Comparison of ENCODE assay signal across 23 cellular contexts in the genomic region with DNA sequence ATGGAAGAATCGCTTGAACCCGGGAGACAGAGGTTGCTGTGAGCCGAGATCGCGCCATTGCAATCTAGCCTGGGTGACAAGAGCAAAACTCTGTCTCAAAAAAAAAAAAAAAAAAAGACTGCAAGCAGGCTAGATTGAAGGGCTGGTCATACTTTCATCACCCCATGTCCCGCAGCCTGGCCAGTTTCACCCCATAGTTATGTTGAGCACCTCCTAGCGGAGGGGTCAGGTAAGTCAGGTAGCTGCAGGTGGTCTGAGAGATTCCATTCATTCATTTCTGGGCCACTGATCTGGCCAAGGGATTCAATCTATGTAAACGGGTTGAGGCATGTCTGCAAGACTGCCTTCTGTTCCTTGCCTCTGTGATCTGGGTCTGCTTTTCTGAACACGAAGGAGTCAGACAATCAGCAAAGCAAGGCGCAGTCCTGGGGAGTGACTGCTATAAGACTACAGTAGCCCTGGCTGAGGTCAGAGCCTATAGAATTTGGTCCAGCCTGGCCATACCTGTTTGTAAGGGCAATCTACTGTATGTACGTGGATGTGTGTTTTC. TPM values are rescaled to one million over a fixed set of nuclear protein-coding genes. Genes with fewer than 3 reads are reported as not detected.
DNase-seq lines count a peak whose midpoint lies in the region; ATAC-seq, FAIRE-seq and TF ChIP-seq lines count a peak whose summit lies in the region.
"Had no signal": no experiment of that assay in that cellular context is flagged by ENCODE, and none has a peak within 500 bp of the region (broad histone marks: within the 10 kb centered on the region; RNA-seq: fewer than 3 reads in every experiment).

No MANE protein-coding gene starts in this region.

- no peak overlapping the region for H3K18ac ChIP-seq in mesendoderm (ENCODE audit: low read length)

- TF ChIP-seq CTCF in GM12875 (IDR thresholded peaks at IDR 0.05; ENCODE audit: borderline replicate concordance, insufficient read depth, low read depth, low read length) (peak; percentile 59; the same call in 1 of the 2 replicates), Loucy (conservative IDR thresholded peaks at IDR 0.05; ENCODE audit: low read length) (peak; percentile 30; the same call in 1 of the 2 replicates), K562 (IDR thresholded peaks at IDR 0.05 in 2 of 3, conservative IDR thresholded peaks at IDR 0.05 in 1 of 3; ENCODE audit: insufficient read depth in 2 of 3, low read depth in 1 of 3, low read length in 3 of 3) (peak; percentile 47 to 60 (median 47); a peak in 4 of 6 replicates), thyroid gland (IDR thresholded peaks at IDR 0.05) (no peak), heart left ventricle (IDR thresholded peaks at IDR 0.05) (no peak)

- BruUV-seq in K562 (replicated peaks; lab: Mats Ljungman, UMichigan), result no TSS peak

- H4K5ac ChIP-seq in mesendoderm (ENCODE audit: low read length), result no peak overlapping the region

- no peak for TF ChIP-seq EP300 in K562 (IDR thresholded peaks at IDR 0.05; ENCODE audit: low read length)

- CTCF ChIA-PET in K562 (lab: Yijun Ruan, JAX; ENCODE audit: low intra/inter-chr PET ratio), result no interaction called here

- no peak overlapping the region for H3K56ac ChIP-seq in mesendoderm (ENCODE audit: low read length)

- no peak overlapping the region for H2BK15ac ChIP-seq in mesendoderm (replicated peaks; ENCODE audit: low read depth)

- ATAC-seq in K562, result peak; percentile 67
- ATAC-seq in heart left ventricle, result no peak
- ATAC-seq: activated CD4-positive, CD25-positive, alpha-beta regulatory T cell treated with anti-CD3 and anti-CD28 coated beads, Interleukin-2, amount 50 U/mL, for 24 hours; activated T-helper 17 cell treated with anti-CD3 and anti-CD28 coated beads, Interleukin-2, amount 50 U/mL, for 72 hours; heart right ventricle; psoas muscle; stimulated activated effector memory CD8-positive, alpha-beta T cell treated with anti-CD3 and anti-CD28 coated beads, Interleukin-12 subunit alpha, Interleukin-12 subunit beta, amount 100 ng/mL, for 72 hours; T-helper 17 cell had no signal

- no peaks in the 10 kb centered on the region for H3K27me3 ChIP-seq in Loucy (ENCODE audit: insufficient read depth, low read length, poor library complexity, severe bottlenecking)
- H3K27me3 ChIP-seq in K562 (ENCODE audit: control insufficient read depth in 2 of 2, insufficient read depth in 2 of 2, low read length in 2 of 2), result no peaks in the 10 kb centered on the region
- H3K27me3 ChIP-seq in mesendoderm (ENCODE audit: insufficient read depth, low read length, poor library complexity), result no peaks in the 10 kb centered on the region
- H3K27me3 ChIP-seq in thyroid gland, result no peaks in the 10 kb centered on the region
- H3K27me3 ChIP-seq in heart left ventricle, result no peaks in the 10 kb centered on the region
- H3K27me3 ChIP-seq: BLaER1, heart right ventricle had no signal

- H2BK120ac ChIP-seq in mesendoderm (ENCODE audit: low read depth, low read length), result no peak overlapping the region

- no peak overlapping the region for H2AK5ac ChIP-seq in mesendoderm (ENCODE audit: low read length)

- H3F3A ChIP-seq in Loucy (ENCODE audit: low read depth), result no peaks in the 10 kb centered on the region

- intact Hi-C loops in K562 (cut with micrococcal nuclease) (no loop called here), thyroid gland (cut with DNase I) (no loop called here), heart left ventricle (cut with DNase I) (loop anchor here in 1 of 10 donors (2.0 kb wide), 1 partner anchor 23 kb away; the partner anchor contains the start of gene BPTF)

- H3K9ac ChIP-seq in Loucy (ENCODE audit: low read depth, low read length, poor library complexity, severe bottlenecking) (no peak overlapping the region), K562 (ENCODE audit: insufficient read depth in 1 of 2, low read depth in 2 of 2, low read length in 2 of 2) (no peak overlapping the region; a peak in 1 of 4 replicates), mesendoderm (ENCODE audit: low read length) (no peak overlapping the region)
- H3K9ac ChIP-seq: BLaER1 had no signal

- no peaks in the 10 kb centered on the region for H3K9me1 ChIP-seq in K562 (ENCODE audit: control insufficient read depth, insufficient read depth, low read length)

- no peak overlapping the region for H3K4ac ChIP-seq in mesendoderm (ENCODE audit: low read depth, low read length)

- no peak for TF ChIP-seq POLR2A in K562 (conservative IDR thresholded peaks at IDR 0.05)
- TF ChIP-seq POLR2A in thyroid gland (IDR thresholded peaks at IDR 0.05), result no peak
- no peak for TF ChIP-seq POLR2A in heart left ventricle (IDR thresholded peaks at IDR 0.05)

- no peaks in the 10 kb centered on the region for H3K79me2 ChIP-seq in Loucy (ENCODE audit: insufficient read depth, low read length)
- H3K79me2 ChIP-seq in K562 (ENCODE audit: control insufficient read depth, insufficient read depth, low read length), result no peaks in the 10 kb centered on the region
- no peaks in the 10 kb centered on the region for H3K79me2 ChIP-seq in mesendoderm (ENCODE audit: control insufficient read depth, insufficient read depth, low read length)

- H3K23ac ChIP-seq in mesendoderm (ENCODE audit: low read length), result no peak overlapping the region

- H3K27ac ChIP-seq in K562 (ENCODE audit: extremely low read depth, low read depth, low read length) (no peak overlapping the region; the same call in 2 of the 3 replicates), mesendoderm (ENCODE audit: low read depth, low read length) (no peak overlapping the region), thyroid gland (no peak overlapping the region), heart left ventricle (no peak overlapping the region)
- H3K27ac ChIP-seq: BLaER1, heart right ventricle, psoas muscle had no signal

- no peak overlapping the region for H2BK5ac ChIP-seq in mesendoderm (ENCODE audit: low read length)

- H3K36me3 ChIP-seq in Loucy (ENCODE audit: insufficient read depth, low read length), result no peaks in the 10 kb centered on the region
- no peaks in the 10 kb centered on the region for H3K36me3 ChIP-seq in K562 (ENCODE audit: control insufficient read depth, insufficient read depth, low read length)
- no peaks in the 10 kb centered on the region for H3K36me3 ChIP-seq in mesendoderm (ENCODE audit: control insufficient read depth, insufficient read depth, low read length)
- H3K36me3 ChIP-seq in thyroid gland, result no peaks in the 10 kb centered on the region
- H3K36me3 ChIP-seq in heart left ventricle, result no peaks in the 10 kb centered on the region
- H3K36me3 ChIP-seq: BLaER1, heart right ventricle had no signal

- H3K4me1 ChIP-seq in Loucy (ENCODE audit: insufficient read depth, low read length, poor library complexity, severe bottlenecking), result peaks cover 7% of the 10 kb centered on the region
- peaks cover 9 to 19% of the 10 kb centered on the region in 2 experiments; a peak in 4 of 5 replicates for H3K4me1 ChIP-seq in K562 (replicated peaks in 1 of 2; ENCODE audit: control insufficient read depth in 2 of 2, insufficient read depth in 2 of 2, low read length in 2 of 2)
- no peaks in the 10 kb centered on the region for H3K4me1 ChIP-seq in mesendoderm (ENCODE audit: control insufficient read depth, low read depth, low read length)
- no peaks in the 10 kb centered on the region for H3K4me1 ChIP-seq in thyroid gland
- peaks cover 0 to 5% (median 0%) of the 10 kb centered on the region in 12 donors for H3K4me1 ChIP-seq in heart left ventricle
- H3K4me1 ChIP-seq: psoas muscle had no signal

- peak; percentile 49 to 54 (median 52) for DNase-seq in K562 (ENCODE audit: extremely low read depth in 1 of 4, low spot score in 3 of 4)
- peak; percentile 40 for DNase-seq in mesendoderm
- no peak for DNase-seq in HK-2 (ENCODE audit: unreplicated experiment)
- no peak for DNase-seq in thyroid gland
- DNase-seq in heart left ventricle, result no peak
- DNase-seq: caudate nucleus; DND-41; heart right ventricle; Kasumi-1; kidney; NCI-H1436; nephron progenitor cell; psoas muscle; SHP77 treated with DMSO at 0.1 percent for 48 hours; stimulated activated CD4-positive, alpha-beta T cell treated with anti-CD3 and anti-CD28 coated beads, Interleukin-12 subunit alpha, Interleukin-12 subunit beta, amount 100 ng/mL, for 4 hours; T-helper 17 cell had no signal

- H3K9me3 ChIP-seq in Loucy (ENCODE audit: insufficient read depth, low read depth, low read length) (no peaks in the 10 kb centered on the region), K562 (replicated peaks; ENCODE audit: control insufficient read depth, insufficient read depth, low read depth, low read length) (no peaks in the 10 kb centered on the region), thyroid gland (no peaks in the 10 kb centered on the region), heart left ventricle (no peaks in the 10 kb centered on the region)
- H3K9me3 ChIP-seq: BLaER1, heart right ventricle, psoas muscle had no signal

- H3K79me1 ChIP-seq in mesendoderm (ENCODE audit: low read length), result no peaks in the 10 kb centered on the region

- peak; percentile 15 for FAIRE-seq in K562 (lab: Jason Lieb, UNC)
- FAIRE-seq: GM12891, kidney had no signal

- H3K4me3 ChIP-seq in GM12875 (ENCODE audit: low read depth, low read length) (no peak overlapping the region), Loucy (ENCODE audit: low read length, poor library complexity, severe bottlenecking) (no peak overlapping the region), K562 (no peak overlapping the region), mesendoderm (ENCODE audit: low read length) (no peak overlapping the region), thyroid gland (replicated peaks in 1 of 3) (no peak overlapping the region), heart left ventricle (no peak overlapping the region)
- H3K4me3 ChIP-seq: BLaER1, heart right ventricle, psoas muscle had no signal

- TF ChIP-seq RAD21 in K562 (CRISPR knock-in tag; conservative IDR thresholded peaks at IDR 0.05 in 1 of 2, IDR thresholded peaks at IDR 0.05 in 1 of 2), result no peak; a peak in 1 of 4 replicates

- no peak overlapping the region for H4K8ac ChIP-seq in mesendoderm (ENCODE audit: low read depth, low read length)

- H3K4me2 ChIP-seq in Loucy (ENCODE audit: low read depth, low read length, poor library complexity, severe bottlenecking) (no peak overlapping the region), K562 (ENCODE audit: insufficient read depth, low read length) (no peak overlapping the region), mesendoderm (ENCODE audit: low read length) (no peak overlapping the region)
- H3K4me2 ChIP-seq: BLaER1 had no signal

- POLR2A ChIA-PET in K562 (lab: Yijun Ruan, JAX), result interaction anchor here (0.7 to 1.0 kb wide), 3 partner anchors 18 to 241 kb away, joined by 3 to 5 read pairs (median 4); partner anchors contain the start of gene BPTF

- WGBS in K562 (ENCODE audit: insufficient coverage, low coverage, missing lambda C conversion rate), result 60% methylated on average over 8 of the region's 11 CpGs
- no CpG with 5 or more reads among the region's 11 CpGs for WGBS in mesendoderm (ENCODE audit: extremely low coverage, insufficient coverage, low lambda C conversion rate)
- WGBS in thyroid gland, 2 donors, result 90 to 95% methylated on average over 11 of the region's 11 CpGs
- 94 to 98% (median 96%) methylated on average over 11 of the region's 11 CpGs for WGBS in heart left ventricle, 4 donors

- no peaks in the 10 kb centered on the region for H3K9me2 ChIP-seq in Loucy (replicated peaks; ENCODE audit: low read depth, low read length)

- in situ Hi-C loops in K562 (cut with MboI), result no loop called here

- no peak overlapping the region for H2AFZ ChIP-seq in Loucy (ENCODE audit: low read length)
- peak overlapping the region; percentile 56; the same call in 1 of the 2 replicates for H2AFZ ChIP-seq in K562 (ENCODE audit: low read depth, low read length)

- H4K20me1 ChIP-seq in Loucy (ENCODE audit: insufficient read depth, low read length, poor library complexity, severe bottlenecking) (no peaks in the 10 kb centered on the region), K562 (replicated peaks; ENCODE audit: control insufficient read depth, insufficient read depth, low read length) (no peaks in the 10 kb centered on the region)
- H4K20me1 ChIP-seq: BLaER1 had no signal

RNA-seq across cellular contexts. Expression of gene BPTF, which starts 23.6 kb away (rescaled TPM):
- total RNA-seq in K562 (2011; cell fraction: chromatin; rRNA removed; ENCODE audit: low replicate concordance), result 100 and 315 TPM in 2 replicates
- 41.5 and 54.1 TPM in 2 replicates for total RNA-seq in K562 (2011; cell fraction: nucleolus; rRNA removed)
- 81.4 and 104 TPM in 2 replicates for total RNA-seq in K562 (2011; cell fraction: nucleoplasm; rRNA removed)
- total RNA-seq in K562 (2014; rRNA removed) (21.8 and 26.7 TPM in 2 replicates), K562 (2014; rRNA removed; fragmentation: Illumina TruSeq; extraction: Trizol) (37.8 TPM in 2 replicates), K562 (2015; rRNA removed; fragmentation: Illumina TruSeq; extraction: Trizol) (41.6 and 43.7 TPM in 2 replicates), K562 (2021) (42.1 and 52.1 TPM in 2 replicates), thyroid gland (100 to 1,000 TPM in 3 of 4 donors, 10 to 100 TPM in 1; 88.8 to 143 (median 116) TPM), heart left ventricle (10 to 100 TPM; 50.5 to 96.9 (median 77.6) TPM)
- polyA plus RNA-seq in K562 (2011; rRNA removed) (26.9 and 34.7 TPM in 2 replicates), K562 (2014; fragmentation: Illumina TruSeq; extraction: Trizol) (39.4 and 45.7 TPM in 2 replicates), K562 (2014; fragmentation: Nextera tagmentation; extraction: Ambion mirVana) (10 to 100 TPM; 12.5 to 25.3 TPM), K562 (2014; rRNA removed) (16.6 and 20.5 TPM in 2 replicates), heart left ventricle (10 to 100 TPM; 16.7 to 20.2 TPM)
- polyA plus RNA-seq in K562 (2011; cell fraction: cytosol; rRNA removed), result 20.2 and 24.6 TPM in 2 replicates
- polyA plus RNA-seq in K562 (2011; cell fraction: nucleus; rRNA removed), result 46.2 and 52.3 TPM in 2 replicates
- 35.9 and 38.8 TPM in 2 replicates for polyA plus RNA-seq in K562 (2012)
- polyA minus RNA-seq in K562 (2011; rRNA and poly(A)+ RNA removed), result 112 and 118 TPM in 2 replicates
- 36.4 and 37.0 TPM in 2 replicates for polyA minus RNA-seq in K562 (2011; cell fraction: cytosol; rRNA and poly(A)+ RNA removed)
- 30.4 and 53.4 TPM in 2 replicates for polyA minus RNA-seq in K562 (2011; cell fraction: nucleus; rRNA and poly(A)+ RNA removed)
- 94.5 TPM for polyA plus RNA-seq in mesendoderm (2013, experiment 1 of 2)
- 93.8 TPM for polyA plus RNA-seq in mesendoderm (2013, experiment 2 of 2)

Comparison
In these comparisons a context has a peak if more than half of its experiments do, and no peak if none do; other contexts are left out.
1. CTCF ChIP-seq: peak in GM12875 (single experiment), Loucy (single experiment) and K562 (3 of 3); none in thyroid gland (0 of 6) and heart left ventricle (0 of 12).
2. DNase-seq: peak in K562 (4 of 4) and mesendoderm (single experiment); none in HK-2 (single experiment), thyroid gland (0 of 2) and heart left ventricle (0 of 5).